ENCODE assay signal across 8 cellular contexts in the genomic region with DNA sequence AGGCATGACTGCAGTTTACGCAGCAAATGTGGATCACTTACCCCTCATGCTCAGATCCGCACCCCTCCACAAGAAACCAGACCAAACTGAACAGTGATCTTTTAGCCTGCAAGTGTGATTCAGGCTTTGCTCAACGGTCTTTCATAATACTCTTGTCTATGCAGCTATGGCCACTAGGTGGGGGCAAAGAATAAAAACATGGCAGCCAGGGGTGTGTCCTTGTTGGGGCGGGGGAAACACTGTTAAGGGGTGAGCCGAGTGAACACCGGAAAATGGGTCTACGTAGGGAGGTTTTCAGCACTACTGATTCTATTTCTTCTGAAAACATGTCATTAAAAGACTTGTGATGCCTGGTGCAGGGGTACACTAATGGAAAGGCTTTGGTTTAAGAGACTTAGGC. TPM values are rescaled to one million over a fixed set of nuclear protein-coding genes. Genes with fewer than 3 reads are reported as not detected.
DNase-seq lines count a peak whose midpoint lies in the region; ATAC-seq lines count a peak whose summit lies in the region.

No MANE protein-coding gene starts in this region.

- no peaks in the 10 kb centered on the region for H3K9me3 Mint-ChIP-seq in activated CD4-positive, alpha-beta T cell treated with anti-CD3 and anti-CD28 coated beads, Interleukin-2, amount 10 ng/mL, durations not matched to agents 24 days and 14 days

- no peak overlapping the region for H3K4me3 Mint-ChIP-seq in activated CD4-positive, alpha-beta T cell treated with anti-CD3 and anti-CD28 coated beads, Interleukin-2, amount 10 ng/mL, durations not matched to agents 24 days and 14 days

- ATAC-seq in HG03175 (IDR thresholded peaks at IDR 0.05; ENCODE audit: unreplicated experiment), result peak; percentile 97

- H3K27ac Mint-ChIP-seq in activated CD4-positive, alpha-beta T cell treated with anti-CD3 and anti-CD28 coated beads, Interleukin-2, amount 10 ng/mL, durations not matched to agents 24 days and 14 days, result no peak overlapping the region

- peaks cover 2% of the 10 kb centered on the region for H3K4me1 Mint-ChIP-seq in activated CD4-positive, alpha-beta T cell treated with anti-CD3 and anti-CD28 coated beads, Interleukin-2, amount 10 ng/mL, durations not matched to agents 24 days and 14 days

- DNase-seq in CMK (ENCODE audit: low read depth) (peak; percentile 4), GM19240 (ENCODE audit: insufficient read length, low spot score) (peak; percentile 43), NCI-H2171 treated with DMSO at 0.1 percent for 48 hours (lab: John Stamatoyannopoulos, UW) (peak; percentile 75), middle frontal gyrus (ENCODE audit: extremely low spot score, low spot score) (peak; percentile 52), stromal cell of bone marrow (ENCODE audit: low read depth) (peak; percentile 44)
- peak; percentile 81 for DNase-seq in activated CD4-positive, alpha-beta T cell treated with anti-CD3 and anti-CD28 coated beads, Interleukin-2, amount 10 ng/mL, durations not matched to agents 24 days and 14 days
- peak; percentile 15 for DNase-seq in effector CD8-positive, alpha-beta T cell (lab: John Stamatoyannopoulos, UW)

- intact Hi-C loops in activated CD4-positive, alpha-beta T cell treated with anti-CD3 and anti-CD28 coated beads, Interleukin-2, amount 10 ng/mL, durations not matched to agents 24 days and 14 days (cut with micrococcal nuclease), result no loop called here

- H3K27me3 Mint-ChIP-seq in activated CD4-positive, alpha-beta T cell treated with anti-CD3 and anti-CD28 coated beads, Interleukin-2, amount 10 ng/mL, durations not matched to agents 24 days and 14 days, result peaks cover 3% of the 10 kb centered on the region

- no peaks in the 10 kb centered on the region for H3K36me3 Mint-ChIP-seq in activated CD4-positive, alpha-beta T cell treated with anti-CD3 and anti-CD28 coated beads, Interleukin-2, amount 10 ng/mL, durations not matched to agents 24 days and 14 days (ENCODE audit: low read depth)

RNA-seq across cellular contexts. Expression of a gene that starts 49.8 kb away (rescaled TPM):
- total RNA-seq in activated CD4-positive, alpha-beta T cell treated with anti-CD3 and anti-CD28 coated beads, Interleukin-2, amount 10 ng/mL, durations not matched to agents 24 days and 14 days, result not detected in 2 replicates

Comparison
In these comparisons a context has a peak if more than half of its experiments do, and no peak if none do; other contexts are left out.
1. Peak in every context shown above with its lines: DNase-seq and ATAC-seq.
2. DNase-seq: peak in every context shown above with its lines; median percentile 81 in activated CD4-positive, alpha-beta T cell treated with anti-CD3 and anti-CD28 coated beads, Interleukin-2, amount 10 ng/mL, durations not matched to agents 24 days and 14 days; 75 in NCI-H2171 treated with DMSO at 0.1 percent for 48 hours; 52 in middle frontal gyrus; 44 in stromal cell of bone marrow; 43 in GM19240; 15 in effector CD8-positive, alpha-beta T cell; 4 in CMK.